ENCODE assay signal across 8 cellular contexts in the genomic region with DNA sequence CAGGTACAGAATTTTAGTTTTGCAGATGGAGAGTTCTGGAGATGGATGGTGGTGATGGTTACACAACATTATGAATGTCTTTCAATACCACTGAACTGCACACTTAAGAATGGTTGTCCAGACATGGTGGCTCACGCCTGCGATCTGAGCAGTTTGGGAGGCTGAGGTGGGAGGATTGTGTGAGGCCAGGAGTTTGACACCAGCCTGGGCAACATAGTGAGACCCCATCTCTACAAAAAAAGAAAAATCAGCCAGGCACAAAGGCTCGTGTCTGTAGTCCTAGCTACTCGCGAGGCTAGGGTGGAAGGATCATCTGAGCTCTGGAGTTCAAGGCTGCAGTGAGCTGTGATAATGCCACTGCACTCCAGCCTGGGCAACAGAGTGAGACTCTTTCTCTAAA. TPM values are rescaled to one million over a fixed set of nuclear protein-coding genes. Genes with fewer than 3 reads are reported as not detected.
"Had no signal": no experiment of that assay in that cellular context is flagged by ENCODE, and none has a peak within 500 bp of the region (broad histone marks: within the 10 kb centered on the region; RNA-seq: fewer than 3 reads in every experiment).

No MANE protein-coding gene starts in this region.

- H3K9me3 ChIP-seq: HAP-1 had no signal

- H3K36me3 ChIP-seq: HAP-1 had no signal

- H3K36me3 Mint-ChIP-seq: IgD-negative memory B cell had no signal

- DNase-seq: GM23248, GOT3, H7, KG1 had no signal

- H3K27ac ChIP-seq: GM23248 had no signal

- H3K27ac Mint-ChIP-seq: IgD-negative memory B cell had no signal

- H3K4me1 ChIP-seq: HAP-1 had no signal

- H3K9ac ChIP-seq: GM23248 had no signal

- H3K4me3 ChIP-seq: GM23248, HAP-1 had no signal

RNA-seq across cellular contexts. Expression of a gene that starts 23.4 kb away (rescaled TPM):
- total RNA-seq: GM23248, H4, HepG2 had no signal
- polyA plus RNA-seq: GM23248, HepG2, IgD-negative memory B cell had no signal
